Comparison of ENCODE assay signal across 14 cellular contexts in genomic region chr15:60155661-60156060, GRCh38.
DNase-seq lines count a peak whose midpoint lies in the region; FAIRE-seq and TF ChIP-seq lines count a peak whose summit lies in the region.
"Had no signal": no experiment of that assay in that cellular context is flagged by ENCODE, and none has a peak within 500 bp of the region (broad histone marks: within the 10 kb centered on the region; RNA-seq: fewer than 3 reads in every experiment).

No MANE protein-coding gene starts in this region.

- H3K36me3 ChIP-seq in neuronal stem cell (replicated peaks in 1 of 2; ENCODE audit: control insufficient read depth in 2 of 2, insufficient read depth in 2 of 2, low read length in 2 of 2) (no peaks in the 10 kb centered on the region), kidney (ENCODE audit: control insufficient read depth in 1 of 2, insufficient read depth in 2 of 2, low read length in 2 of 2) (no peaks in the 10 kb centered on the region)
- H3K36me3 ChIP-seq: prostate gland had no signal

- H2AFZ ChIP-seq in neuronal stem cell (ENCODE audit: low read length) = peak overlapping the region; percentile 43

- no peaks in the 10 kb centered on the region for H3K9me3 Mint-ChIP-seq in mesothelial cell of epicardium

- H2BK12ac ChIP-seq in neuronal stem cell (ENCODE audit: low read length) = no peak overlapping the region

- DNase-seq in EL = peak; percentile 62
- DNase-seq in NCI-H226 = peak; percentile 50
- DNase-seq in cardiac fibroblast (ENCODE audit: low read depth in 2 of 2) = peak; percentile 45 to 56
- no peak for DNase-seq in neuronal stem cell (ENCODE audit: low spot score)
- no peak for DNase-seq in mesothelial cell of epicardium (ENCODE audit: low spot score in 2 of 2, unreplicated experiment in 2 of 2)
- DNase-seq in SIG-M5 treated with dmso at 0.1 percent for 504 hours (lab: John Stamatoyannopoulos, UW; ENCODE audit: unreplicated experiment) = no peak
- DNase-seq in kidney = no peak
- DNase-seq: anterior cingulate cortex, GOT3, NCI-H1092, NCI-H524 had no signal

- H4K91ac ChIP-seq in neuronal stem cell (ENCODE audit: low read depth, low read length, poor library complexity) = no peak overlapping the region

- no peak overlapping the region for H2BK5ac ChIP-seq in neuronal stem cell (ENCODE audit: low read length)

- FAIRE-seq in kidney (lab: Jason Lieb, UNC) = no peak
- FAIRE-seq: GM12891, TTC549 had no signal

- H3K27me3 Mint-ChIP-seq in mesothelial cell of epicardium (ENCODE audit: low read depth) = peaks cover 4% of the 10 kb centered on the region

- H3K14ac ChIP-seq in neuronal stem cell (ENCODE audit: low read length) = no peak overlapping the region

- TF ChIP-seq CTCF in cardiac fibroblast (IDR thresholded peaks at IDR 0.05; ENCODE audit: low read depth, low read length) = no peak
- TF ChIP-seq CTCF in mesothelial cell of epicardium (IDR thresholded peaks at IDR 0.05; ENCODE audit: unreplicated experiment) = no peak
- no peak for TF ChIP-seq CTCF in kidney (IDR thresholded peaks at IDR 0.05; ENCODE audit: borderline replicate concordance, extremely low read depth, insufficient read depth)

- H3K4me3 Mint-ChIP-seq in mesothelial cell of epicardium = no peak overlapping the region

- H3K4me2 ChIP-seq in neuronal stem cell (ENCODE audit: insufficient read depth, low read length, poor library complexity, severe bottlenecking) = no peak overlapping the region

- H3K9ac ChIP-seq in neuronal stem cell (ENCODE audit: low read depth, low read length, poor library complexity) (no peak overlapping the region), kidney (ENCODE audit: low read length in 2 of 2) (no peak overlapping the region)

- H3K9me3 ChIP-seq in neuronal stem cell (replicated peaks in 1 of 2; ENCODE audit: control insufficient read depth in 2 of 2, insufficient read depth in 1 of 2, low read depth in 1 of 2, low read length in 2 of 2) (no peaks in the 10 kb centered on the region), kidney (ENCODE audit: control insufficient read depth in 1 of 2, low read length in 2 of 2) (no peaks in the 10 kb centered on the region)
- H3K9me3 ChIP-seq: prostate gland had no signal

- H3K27ac Mint-ChIP-seq in mesothelial cell of epicardium = no peak overlapping the region

- H3K4me1 ChIP-seq in neuronal stem cell (ENCODE audit: control insufficient read depth in 2 of 2, insufficient read depth in 1 of 2, low read depth in 1 of 2, low read length in 2 of 2) (no peaks in the 10 kb centered on the region), kidney (ENCODE audit: control insufficient read depth in 1 of 2, insufficient read depth in 1 of 2, low read depth in 1 of 2, low read length in 2 of 2) (no peaks in the 10 kb centered on the region)
- H3K4me1 ChIP-seq: prostate gland had no signal

- no peak overlapping the region for H2AK5ac ChIP-seq in neuronal stem cell (ENCODE audit: low read depth, low read length)

- H3K4me1 Mint-ChIP-seq in mesothelial cell of epicardium = peaks cover 16% of the 10 kb centered on the region

- H3K27me3 ChIP-seq in neuronal stem cell (ENCODE audit: control insufficient read depth in 3 of 3, insufficient read depth in 3 of 3, low read depth in 1 of 3, low read length in 3 of 3) = no peaks in the 10 kb centered on the region

- WGBS in neuronal stem cell (ENCODE audit: extremely low coverage in 2 of 2, insufficient read length in 2 of 2, insufficient replicate concordance in 1 of 2), 2 donors = no CpG with 5 or more reads among the region's 3 CpGs

- H3K4me3 ChIP-seq in cardiac fibroblast (replicated peaks in 1 of 2; ENCODE audit: low read depth in 2 of 2, low read length in 2 of 2) = no peak overlapping the region
- no peak overlapping the region for H3K4me3 ChIP-seq in neuronal stem cell (ENCODE audit: low read length in 2 of 2)
- no peak overlapping the region for H3K4me3 ChIP-seq in kidney (ENCODE audit: low read length in 2 of 2)
- H3K4me3 ChIP-seq: prostate gland had no signal

- H3K27ac ChIP-seq in neuronal stem cell (replicated peaks; ENCODE audit: low read length) = no peak overlapping the region
- no peak overlapping the region for H3K27ac ChIP-seq in kidney (ENCODE audit: low read depth in 2 of 2, low read length in 2 of 2)
- H3K27ac ChIP-seq: prostate gland had no signal

- H3K4ac ChIP-seq in neuronal stem cell (ENCODE audit: low read length) = no peak overlapping the region

- no peaks in the 10 kb centered on the region for H3K36me3 Mint-ChIP-seq in mesothelial cell of epicardium

- H3K18ac ChIP-seq in neuronal stem cell (ENCODE audit: low read length) = no peak overlapping the region

- H2BK120ac ChIP-seq in neuronal stem cell (ENCODE audit: low read depth, low read length) = no peak overlapping the region

- no peak overlapping the region for H3K23ac ChIP-seq in neuronal stem cell (ENCODE audit: low read depth, low read length, poor library complexity)

- H3K79me1 ChIP-seq in neuronal stem cell (ENCODE audit: low read depth, low read length) = no peaks in the 10 kb centered on the region

- H4K8ac ChIP-seq in neuronal stem cell (ENCODE audit: low read depth, low read length) = no peak overlapping the region

- intact Hi-C loops in kidney (cut with DNase I) = no loop called here

- H2BK15ac ChIP-seq in neuronal stem cell (ENCODE audit: low read length) = no peak overlapping the region

Comparison
In these comparisons a context has a peak if more than half of its experiments do, and no peak if none do; other contexts are left out.
1. DNase-seq: peak in EL (single experiment), NCI-H226 (single experiment) and cardiac fibroblast (2 of 2); none in neuronal stem cell (single experiment), mesothelial cell of epicardium (0 of 2), SIG-M5 treated with dmso at 0.1 percent for 504 hours (single experiment) and kidney (single experiment).